Comparison of ENCODE assay signal across 15 cellular contexts in genomic region chr20:46739441-46740213, GRCh38. TPM values are rescaled to one million over a fixed set of nuclear protein-coding genes. Genes with fewer than 3 reads are reported as not detected.
DNase-seq lines count a peak whose midpoint lies in the region; ATAC-seq and TF ChIP-seq lines count a peak whose summit lies in the region.
"Had no signal": no experiment of that assay in that cellular context is flagged by ENCODE, and none has a peak within 500 bp of the region (broad histone marks: within the 10 kb centered on the region; RNA-seq: fewer than 3 reads in every experiment).

No MANE protein-coding gene starts in this region.

- H3K36me3 Mint-ChIP-seq in Calu3 (ENCODE audit: insufficient read depth, unreplicated experiment), result peaks cover 17% of the 10 kb centered on the region
- H3K36me3 Mint-ChIP-seq in activated CD8-positive, alpha-beta memory T cell treated with anti-CD3 and anti-CD28 coated beads, Interleukin-2, amount 10 ng/mL, durations not matched to agents 7 days and 5 days, result no peaks in the 10 kb centered on the region

- BruUV-seq in Calu3 (replicated peaks; lab: Mats Ljungman, UMichigan), result no TSS peak

- no peaks in the 10 kb centered on the region for H3K9me3 Mint-ChIP-seq in Calu3 (ENCODE audit: low read depth, unreplicated experiment)
- no peaks in the 10 kb centered on the region for H3K9me3 Mint-ChIP-seq in activated CD8-positive, alpha-beta memory T cell treated with anti-CD3 and anti-CD28 coated beads, Interleukin-2, amount 10 ng/mL, durations not matched to agents 7 days and 5 days (ENCODE audit: low read depth)
- H3K9me3 Mint-ChIP-seq: activated T-cell treated with anti-CD3 and anti-CD28 coated beads, Interleukin-2, amount 50 U/mL, for 24 hours; T-helper 2 cell treated with Interferon-gamma antibody and Interleukin-4, amounts not matched to agents 5 μg/mL and 100 μg/mL, for 36 hours had no signal

- 0 out of 2 replicates have a peak overlapping the region, but pooled peaks have one; percentile 5 for H3K27ac ChIP-seq in VCaP

- peak overlapping the region; percentile 90 for H3K27ac Mint-ChIP-seq in Calu3 (ENCODE audit: unreplicated experiment)
- H3K27ac Mint-ChIP-seq in activated CD8-positive, alpha-beta memory T cell treated with anti-CD3 and anti-CD28 coated beads, Interleukin-2, amount 10 ng/mL, durations not matched to agents 7 days and 5 days, result no peak overlapping the region
- H3K27ac Mint-ChIP-seq: activated T-cell treated with anti-CD3 and anti-CD28 coated beads, Interleukin-2, amount 50 U/mL, for 24 hours; T-helper 2 cell treated with Interferon-gamma antibody and Interleukin-4, amounts not matched to agents 5 μg/mL and 100 μg/mL, for 36 hours had no signal

- ATAC-seq in GM19463 (IDR thresholded peaks at IDR 0.05; ENCODE audit: unreplicated experiment) (no peak), GM18867 (IDR thresholded peaks at IDR 0.05; ENCODE audit: unreplicated experiment) (no peak)
- ATAC-seq in activated CD8-positive, alpha-beta memory T cell treated with anti-CD3 and anti-CD28 coated beads, Interleukin-2, amount 10 ng/mL, durations not matched to agents 7 days and 5 days, result no peak
- ATAC-seq: left cardiac atrium had no signal

- CTCF ChIA-PET in Calu3 (lab: Charles Lee), result interaction anchor here (0.6 to 1.8 kb wide), 15 partner anchors 9 to 431 kb away, joined by 3 to 14 read pairs (median 3); partner anchors contain the start of gene TP53RK
- CTCF ChIA-PET in activated CD8-positive, alpha-beta memory T cell treated with anti-CD3 and anti-CD28 coated beads, Interleukin-2, amount 10 ng/mL, durations not matched to agents 7 days and 5 days (lab: Charles Lee), result no interaction called here

- peaks cover 59% of the 10 kb centered on the region for H3K4me1 Mint-ChIP-seq in Calu3 (ENCODE audit: low read depth, unreplicated experiment)
- no peaks in the 10 kb centered on the region for H3K4me1 Mint-ChIP-seq in activated CD8-positive, alpha-beta memory T cell treated with anti-CD3 and anti-CD28 coated beads, Interleukin-2, amount 10 ng/mL, durations not matched to agents 7 days and 5 days

- TF ChIP-seq CTCF in Calu3 (IDR thresholded peaks at IDR 0.05; ENCODE audit: unreplicated experiment), result no peak
- TF ChIP-seq CTCF in VCaP (conservative IDR thresholded peaks at IDR 0.05), result no peak

- intact Hi-C loops in Calu3 (cut with micrococcal nuclease; ENCODE audit: unreplicated experiment), result loop anchor here (2.0 kb wide), 1 partner anchor 29 kb away; no protein-coding TSS in a partner anchor

- H3K4me3 Mint-ChIP-seq in Calu3 (ENCODE audit: low read depth, unreplicated experiment), result peak overlapping the region; percentile 44
- H3K4me3 Mint-ChIP-seq in activated CD8-positive, alpha-beta memory T cell treated with anti-CD3 and anti-CD28 coated beads, Interleukin-2, amount 10 ng/mL, durations not matched to agents 7 days and 5 days, result no peak overlapping the region
- H3K4me3 Mint-ChIP-seq: activated T-cell treated with anti-CD3 and anti-CD28 coated beads, Interleukin-2, amount 50 U/mL, for 24 hours; T-helper 2 cell treated with Interferon-gamma antibody and Interleukin-4, amounts not matched to agents 5 μg/mL and 100 μg/mL, for 36 hours had no signal

- H3K27me3 Mint-ChIP-seq in Calu3 (ENCODE audit: unreplicated experiment), result no peaks in the 10 kb centered on the region
- peaks cover 30% of the 10 kb centered on the region for H3K27me3 Mint-ChIP-seq in activated CD8-positive, alpha-beta memory T cell treated with anti-CD3 and anti-CD28 coated beads, Interleukin-2, amount 10 ng/mL, durations not matched to agents 7 days and 5 days

- DNase-seq in Calu3 (peak; percentile 78), HT-29 (ENCODE audit: low spot score) (peak; percentile 75), left kidney (ENCODE audit: low read depth, low spot score) (peak; percentile 67), NCI-H1092 (lab: John Stamatoyannopoulos, UW) (no peak)
- no peak for DNase-seq in activated CD8-positive, alpha-beta memory T cell treated with anti-CD3 and anti-CD28 coated beads, Interleukin-2, amount 10 ng/mL, durations not matched to agents 7 days and 5 days
- DNase-seq: activated CD4-positive, alpha-beta T cell treated with anti-CD3 and anti-CD28 coated beads for 4 hours; activated T-cell treated with anti-CD3 and anti-CD28 coated beads, Interleukin-2, amount 50 U/mL, for 24 hours; AML-193; left cardiac atrium; NCI-H1048; RPMI8226 had no signal

RNA-seq across cellular contexts. Expression of gene SLC2A10, which starts 30.2 kb away (rescaled TPM):
- 24.0 and 24.9 TPM in 2 replicates for total RNA-seq in Calu3 (2022)
- 1.5 and 3.5 TPM in 2 replicates for total RNA-seq in HT-29 (2014; rRNA removed; shearing (Covaris generic))
- not detected for total RNA-seq in activated CD8-positive, alpha-beta memory T cell treated with anti-CD3 and anti-CD28 coated beads, Interleukin-2, amount 10 ng/mL, durations not matched to agents 7 days and 5 days

RNA-seq across cellular contexts. Expression of gene TP53RK, which starts 50.4 kb away (rescaled TPM):
- 19.2 and 21.0 TPM in 2 replicates for total RNA-seq in Calu3 (2022)
- total RNA-seq in HT-29 (2014; rRNA removed; shearing (Covaris generic)), result 40.2 and 44.7 TPM in 2 replicates
- total RNA-seq in activated CD8-positive, alpha-beta memory T cell treated with anti-CD3 and anti-CD28 coated beads, Interleukin-2, amount 10 ng/mL, durations not matched to agents 7 days and 5 days, result 10 to 100 TPM; 14.8 to 20.9 TPM

Comparison
In these comparisons a context has a peak if more than half of its experiments do, and no peak if none do; other contexts are left out.
1. DNase-seq: peak in Calu3 (single experiment), HT-29 (single experiment) and left kidney (single experiment); none in NCI-H1092 (single experiment) and activated CD8-positive, alpha-beta memory T cell treated with anti-CD3 and anti-CD28 coated beads, Interleukin-2, amount 10 ng/mL, durations not matched to agents 7 days and 5 days (single experiment).